8 cellular contexts compared by ENCODE assay signal in the genomic region with DNA sequence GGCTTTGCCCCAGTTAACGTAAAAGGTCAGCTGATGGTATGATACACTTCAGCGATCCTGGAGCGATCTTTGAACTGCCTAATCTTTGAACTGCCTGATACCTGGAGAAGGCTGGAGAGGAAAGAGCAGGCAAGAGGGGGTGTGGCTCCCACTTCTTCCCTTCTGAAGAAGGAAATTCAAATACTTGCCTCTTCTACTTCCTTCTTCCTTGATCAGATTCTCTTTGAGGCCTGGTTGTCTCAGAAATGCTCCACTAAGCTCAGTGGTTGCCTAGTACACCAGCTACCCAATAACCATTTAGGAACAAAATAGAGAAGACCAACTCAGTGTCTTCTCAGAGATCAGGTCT. TPM values are rescaled to one million over a fixed set of nuclear protein-coding genes. Genes with fewer than 3 reads are reported as not detected.
A peak's percentile ranks its signal among the peaks of the same experiment; 100 is the strongest.
DNase-seq lines count a peak whose midpoint lies in the region; ATAC-seq lines count a peak whose summit lies in the region.

No MANE protein-coding gene starts in this region.

- ATAC-seq in GM18907 (IDR thresholded peaks at IDR 0.05; ENCODE audit: unreplicated experiment): peak; percentile 33
- ATAC-seq in HG03354 (IDR thresholded peaks at IDR 0.05; ENCODE audit: poor library complexity, severe bottlenecking, unreplicated experiment): peak; percentile 39
- ATAC-seq in activated T-helper 17 cell treated with anti-CD3 and anti-CD28 coated beads, Interleukin-2, amount 50 U/mL, for 72 hours (replicated peaks): peak; percentile 2
- no peak for ATAC-seq in HG03108 (IDR thresholded peaks at IDR 0.05; ENCODE audit: unreplicated experiment)
- ATAC-seq in HG03521 (IDR thresholded peaks at IDR 0.05; ENCODE audit: unreplicated experiment): no peak

- DNase-seq in hepatic stellate cell (ENCODE audit: low spot score) (peak; percentile 24), skeletal muscle cell (ENCODE audit: low read depth) (no peak), NCI-H2171 treated with DMSO at 0.1 percent for 48 hours (lab: John Stamatoyannopoulos, UW) (no peak)

- peak overlapping the region; percentile 65 for H3K4me3 ChIP-seq in skeletal muscle cell (ENCODE audit: low read depth, low read length)

- H3K4me3 Mint-ChIP-seq in activated T-helper 17 cell treated with anti-CD3 and anti-CD28 coated beads, Interleukin-2, amount 50 U/mL, for 72 hours: peak overlapping the region; percentile 94

- no peaks in the 10 kb centered on the region for H3K27me3 Mint-ChIP-seq in activated T-helper 17 cell treated with anti-CD3 and anti-CD28 coated beads, Interleukin-2, amount 50 U/mL, for 72 hours

- H3K36me3 Mint-ChIP-seq in activated T-helper 17 cell treated with anti-CD3 and anti-CD28 coated beads, Interleukin-2, amount 50 U/mL, for 72 hours (ENCODE audit: low read depth): peaks cover 65% of the 10 kb centered on the region

- peaks cover 55% of the 10 kb centered on the region for H3K4me1 Mint-ChIP-seq in activated T-helper 17 cell treated with anti-CD3 and anti-CD28 coated beads, Interleukin-2, amount 50 U/mL, for 72 hours

- H3K27ac Mint-ChIP-seq in activated T-helper 17 cell treated with anti-CD3 and anti-CD28 coated beads, Interleukin-2, amount 50 U/mL, for 72 hours: peak overlapping the region; percentile 99

- H3K9me3 Mint-ChIP-seq in activated T-helper 17 cell treated with anti-CD3 and anti-CD28 coated beads, Interleukin-2, amount 50 U/mL, for 72 hours: no peaks in the 10 kb centered on the region

RNA-seq across cellular contexts. Expression of gene GALM, which starts 0.6 kb away (rescaled TPM):
- 100 to 1,000 TPM in 1 of 2 donors, 10 to 100 TPM in 1; 85.2 to 123 TPM for total RNA-seq in activated T-helper 17 cell treated with anti-CD3 and anti-CD28 coated beads, Interleukin-2, amount 50 U/mL, for 72 hours

Comparison
In these comparisons a context has a peak if more than half of its experiments do, and no peak if none do; other contexts are left out.
1. ATAC-seq: peak in GM18907 (single experiment), HG03354 (single experiment) and activated T-helper 17 cell treated with anti-CD3 and anti-CD28 coated beads, Interleukin-2, amount 50 U/mL, for 72 hours (single experiment); none in HG03108 (single experiment) and HG03521 (single experiment).